7 cellular contexts compared by ENCODE assay signal in genomic region chr6:138572200-138572875, GRCh38.
A peak's percentile ranks its signal among the peaks of the same experiment; 100 is the strongest.
DNase-seq lines count a peak whose midpoint lies in the region; ATAC-seq, FAIRE-seq and TF ChIP-seq lines count a peak whose summit lies in the region.

No MANE protein-coding gene starts in this region.

- H3K4ac ChIP-seq in mesendoderm (ENCODE audit: low read depth, low read length), result no peak overlapping the region

- H3K56ac ChIP-seq in mesendoderm (ENCODE audit: low read length), result peak overlapping the region; percentile 75

- H3K27ac ChIP-seq in mesendoderm (ENCODE audit: low read depth, low read length), result no peak overlapping the region

- H2BK15ac ChIP-seq in mesendoderm (replicated peaks; ENCODE audit: low read depth), result no peak overlapping the region

- ATAC-seq in HG03442 (IDR thresholded peaks at IDR 0.05; ENCODE audit: unreplicated experiment), result no peak

- H4K8ac ChIP-seq in mesendoderm (ENCODE audit: low read depth, low read length), result no peak overlapping the region

- H3K9me3 Mint-ChIP-seq in endothelial cell (ENCODE audit: unreplicated experiment), result no peaks in the 10 kb centered on the region

- peak overlapping the region; percentile 73 for H3K4me3 Mint-ChIP-seq in endothelial cell (ENCODE audit: unreplicated experiment)

- no peak overlapping the region for H2BK120ac ChIP-seq in mesendoderm (ENCODE audit: low read depth, low read length)

- H3K36me3 ChIP-seq in mesendoderm (ENCODE audit: control insufficient read depth, insufficient read depth, low read length), result no peaks in the 10 kb centered on the region

- H3K27me3 ChIP-seq in mesendoderm (ENCODE audit: insufficient read depth, low read length, poor library complexity), result no peaks in the 10 kb centered on the region

- FAIRE-seq in urothelium cell line (lab: Jason Lieb, UNC), result no peak

- peak overlapping the region; percentile 66 for H3K9ac ChIP-seq in mesendoderm (ENCODE audit: low read length)

- H3K27me3 Mint-ChIP-seq in endothelial cell (ENCODE audit: unreplicated experiment), result no peaks in the 10 kb centered on the region

- H3K79me1 ChIP-seq in mesendoderm (ENCODE audit: low read length), result peaks cover 2% of the 10 kb centered on the region

- TF ChIP-seq CTCF in endothelial cell (IDR thresholded peaks at IDR 0.05; ENCODE audit: unreplicated experiment), result no peak

- peak overlapping the region; percentile 4 for H3K23ac ChIP-seq in mesendoderm (ENCODE audit: low read length)

- H3K4me3 ChIP-seq in mesendoderm (ENCODE audit: low read length), result peak overlapping the region; percentile 37

- H3K4me1 Mint-ChIP-seq in endothelial cell (ENCODE audit: unreplicated experiment), result peaks cover 6% of the 10 kb centered on the region

- H2AK5ac ChIP-seq in mesendoderm (ENCODE audit: low read length), result no peak overlapping the region

- H2BK5ac ChIP-seq in mesendoderm (ENCODE audit: low read length), result no peak overlapping the region

- no peak overlapping the region for H3K27ac Mint-ChIP-seq in endothelial cell (ENCODE audit: unreplicated experiment)

- no peak overlapping the region for H4K5ac ChIP-seq in mesendoderm (ENCODE audit: low read length)

- no peaks in the 10 kb centered on the region for H3K36me3 Mint-ChIP-seq in endothelial cell (ENCODE audit: low read depth, unreplicated experiment)

- no peak overlapping the region for H3K18ac ChIP-seq in mesendoderm (ENCODE audit: low read length)

- WGBS in mesendoderm (ENCODE audit: extremely low coverage, insufficient coverage, low lambda C conversion rate), result no CpG with 5 or more reads among the region's 18 CpGs

- H3K4me1 ChIP-seq in mesendoderm (ENCODE audit: control insufficient read depth, low read depth, low read length), result peaks cover 4% of the 10 kb centered on the region

- H3K79me2 ChIP-seq in mesendoderm (ENCODE audit: control insufficient read depth, insufficient read depth, low read length), result peaks cover 7% of the 10 kb centered on the region

- H3K4me2 ChIP-seq in mesendoderm (ENCODE audit: low read length), result peak overlapping the region; percentile 89

- DNase-seq in HCEC 1CT (peak; percentile 26), NCI-H526 (lab: John Stamatoyannopoulos, UW) (peak; percentile 86 to 88), endothelial cell (ENCODE audit: low spot score) (peak; percentile 65), mesendoderm (peak; percentile 88), urothelium cell line (ENCODE audit: low spot score) (peak; percentile 16)
- no peak for DNase-seq in effector CD8-positive, alpha-beta T cell (lab: John Stamatoyannopoulos, UW)
